ENCODE assay signal across 12 cellular contexts in genomic region chr14:91889477-91890211, GRCh38. TPM values are rescaled to one million over a fixed set of nuclear protein-coding genes. Genes with fewer than 3 reads are reported as not detected.
DNase-seq lines count a peak whose midpoint lies in the region; ATAC-seq, FAIRE-seq and TF ChIP-seq lines count a peak whose summit lies in the region.
"Had no signal": no experiment of that assay in that cellular context is flagged by ENCODE, and none has a peak within 500 bp of the region (broad histone marks: within the 10 kb centered on the region; RNA-seq: fewer than 3 reads in every experiment).

No MANE protein-coding gene starts in this region.

- H3K4me3 Mint-ChIP-seq in activated T-helper 17 cell treated with anti-CD3 and anti-CD28 coated beads, Interleukin-2, amount 50 U/mL, for 72 hours: no peak overlapping the region
- H3K4me3 Mint-ChIP-seq: HFFc6; T-helper 1 cell treated with Interleukin-12 subunit alpha and Interleukin-12 subunit beta and Interleukin-4 antibody, amounts not matched to agents 30 μg/mL and 1 μg/mL, for 36 hours had no signal

- H3K9me3 ChIP-seq in kidney (ENCODE audit: control insufficient read depth in 1 of 2, low read length in 2 of 2) (no peaks in the 10 kb centered on the region), small intestine (ENCODE audit: control insufficient read depth, low read depth) (no peaks in the 10 kb centered on the region)

- 14 to 51% (median 30%) methylated on average over 13 of the region's 13 CpGs for WGBS in small intestine, 3 donors

- H3K9me3 Mint-ChIP-seq in activated T-helper 17 cell treated with anti-CD3 and anti-CD28 coated beads, Interleukin-2, amount 50 U/mL, for 72 hours: no peaks in the 10 kb centered on the region
- H3K9me3 Mint-ChIP-seq: activated T-helper 2 cell treated with anti-CD3 and anti-CD28 coated beads, Interferon-gamma antibody, Interleukin-2, Interleukin-4, amounts not matched to agents 10 μg/mL and 5 μg/mL and 100 μg/mL, durations not matched to agents 14 hours and 24 hours and 36 hours; HFFc6; T-helper 1 cell treated with Interleukin-12 subunit alpha and Interleukin-12 subunit beta and Interleukin-4 antibody, amounts not matched to agents 30 μg/mL and 1 μg/mL, for 36 hours had no signal

- no peaks in the 10 kb centered on the region for H3K27me3 Mint-ChIP-seq in activated T-helper 17 cell treated with anti-CD3 and anti-CD28 coated beads, Interleukin-2, amount 50 U/mL, for 72 hours

- no peaks in the 10 kb centered on the region for H3K36me3 Mint-ChIP-seq in activated T-helper 17 cell treated with anti-CD3 and anti-CD28 coated beads, Interleukin-2, amount 50 U/mL, for 72 hours (ENCODE audit: low read depth)

- no peak for ATAC-seq in activated T-helper 17 cell treated with anti-CD3 and anti-CD28 coated beads, Interleukin-2, amount 50 U/mL, for 72 hours (replicated peaks)
- ATAC-seq in GM19397 (IDR thresholded peaks at IDR 0.05; ENCODE audit: unreplicated experiment): no peak

- CTCF ChIA-PET in HEK293T (lab: Yijun Ruan, JAX): no interaction called here

- intact Hi-C loops in kidney (cut with DNase I): no loop called here

- peak overlapping the region in 1 of 2 donors; percentile 24 for H3K27ac ChIP-seq in kidney (ENCODE audit: low read depth in 2 of 2, low read length in 2 of 2)
- H3K27ac ChIP-seq in small intestine (ENCODE audit: low read depth in 1 of 2, low read length in 1 of 2): peak overlapping the region in 1 of 2 donors; percentile 85

- H3K36me3 ChIP-seq in kidney (ENCODE audit: control insufficient read depth in 1 of 2, insufficient read depth in 2 of 2, low read length in 2 of 2): peaks cover 4 to 5% of the 10 kb centered on the region in 2 donors
- H3K36me3 ChIP-seq in small intestine (ENCODE audit: control insufficient read depth in 2 of 2, insufficient read depth in 2 of 2, low read length in 2 of 2): no peaks in the 10 kb centered on the region

- peaks cover 14% of the 10 kb centered on the region for H3K4me1 Mint-ChIP-seq in activated T-helper 17 cell treated with anti-CD3 and anti-CD28 coated beads, Interleukin-2, amount 50 U/mL, for 72 hours

- TF ChIP-seq CTCF in LNCaP clone FGC (IDR thresholded peaks at IDR 0.05; ENCODE audit: control insufficient read depth, extremely low read depth, insufficient read depth): no peak
- TF ChIP-seq CTCF in kidney (IDR thresholded peaks at IDR 0.05; ENCODE audit: borderline replicate concordance, extremely low read depth, insufficient read depth): no peak

- DNase-seq in LNCaP clone FGC (ENCODE audit: low read depth): peak; percentile 35
- peak; percentile 82 for DNase-seq in kidney
- peak; percentile 84 for DNase-seq in small intestine
- no peak for DNase-seq in HEK293T (ENCODE audit: extremely low spot score)
- DNase-seq in NOMO-1 treated with dmso at 0.1 percent for 144 hours (lab: John Stamatoyannopoulos, UW; ENCODE audit: unreplicated experiment): no peak
- no peak for DNase-seq in OCI-M1 (lab: John Stamatoyannopoulos, UW)
- DNase-seq: GDM1, HFFc6 had no signal

- H3K4me1 ChIP-seq in kidney (ENCODE audit: control insufficient read depth in 1 of 2, insufficient read depth in 1 of 2, low read depth in 1 of 2, low read length in 2 of 2) (peaks cover 17 to 18% of the 10 kb centered on the region in 2 donors), small intestine (ENCODE audit: control insufficient read depth in 2 of 2, insufficient read depth in 1 of 2, low read depth in 1 of 2, low read length in 1 of 2) (peaks cover 0 to 8% of the 10 kb centered on the region in 2 donors)

- no peak for FAIRE-seq in kidney (lab: Jason Lieb, UNC)
- FAIRE-seq in small intestine (lab: Jason Lieb, UNC): no peak

- H3K27ac Mint-ChIP-seq in activated T-helper 17 cell treated with anti-CD3 and anti-CD28 coated beads, Interleukin-2, amount 50 U/mL, for 72 hours: peak overlapping the region; percentile 71
- H3K27ac Mint-ChIP-seq: activated T-helper 2 cell treated with anti-CD3 and anti-CD28 coated beads, Interferon-gamma antibody, Interleukin-2, Interleukin-4, amounts not matched to agents 10 μg/mL and 5 μg/mL and 100 μg/mL, durations not matched to agents 14 hours and 24 hours and 36 hours; HFFc6; T-helper 1 cell treated with Interleukin-12 subunit alpha and Interleukin-12 subunit beta and Interleukin-4 antibody, amounts not matched to agents 30 μg/mL and 1 μg/mL, for 36 hours had no signal

- H3K27me3 ChIP-seq in small intestine (ENCODE audit: control insufficient read depth in 2 of 2, insufficient read depth in 2 of 2, low read length in 2 of 2): no peaks in the 10 kb centered on the region

- H3K9ac ChIP-seq in kidney (ENCODE audit: low read length in 2 of 2): no peak overlapping the region

- no peak overlapping the region for H3K4me3 ChIP-seq in LNCaP clone FGC (ENCODE audit: low read depth, low read length)
- no peak overlapping the region for H3K4me3 ChIP-seq in kidney (ENCODE audit: low read length in 2 of 2)
- no peak overlapping the region for H3K4me3 ChIP-seq in small intestine (ENCODE audit: low read depth in 1 of 2, low read length in 2 of 2)

- POLR2A ChIA-PET in HEK293T (lab: Yijun Ruan, JAX): no interaction called here

TF ChIP-seq in HEK293T, 16 proteins besides CTCF, POLR2A, EP300 and RAD21:
- TF ChIP-seq ARNT (IDR thresholded peaks at IDR 0.05) (no peak), FOXA1 (IDR thresholded peaks at IDR 0.05) (no peak), FOXK2 (IDR thresholded peaks at IDR 0.05) (no peak), PKNOX1 (IDR thresholded peaks at IDR 0.05) (no peak), SUZ12 (IDR thresholded peaks at IDR 0.05) (no peak)

RNA-seq across cellular contexts. Expression of gene TC2N, which starts 22.3 kb away (rescaled TPM):
- total RNA-seq in activated T-helper 17 cell treated with anti-CD3 and anti-CD28 coated beads, Interleukin-2, amount 50 U/mL, for 72 hours: 10 to 100 TPM; 39.2 to 81.2 TPM
- total RNA-seq in kidney: 39.7 TPM
- polyA plus RNA-seq in kidney (ENCODE audit: insufficient read depth, low read depth, low replicate concordance) (5.8 TPM), small intestine (10 to 100 TPM; 12.4 to 25.8 (median 15.0) TPM)

RNA-seq across cellular contexts. Expression of gene FBLN5, which starts 57.9 kb away (rescaled TPM):
- total RNA-seq in activated T-helper 17 cell treated with anti-CD3 and anti-CD28 coated beads, Interleukin-2, amount 50 U/mL, for 72 hours: 1 to 10 TPM; 1.4 to 7.6 TPM
- total RNA-seq in kidney: 99.0 TPM
- polyA plus RNA-seq in kidney (ENCODE audit: insufficient read depth, low read depth, low replicate concordance): 75.2 TPM
- polyA plus RNA-seq in small intestine: 10 to 100 TPM in 2 of 3 donors, 1 to 10 TPM in 1; 2.0 to 34.7 (median 11.1) TPM

Comparison
In these comparisons a context has a peak if more than half of its experiments do, and no peak if none do; other contexts are left out.
1. DNase-seq: peak in LNCaP clone FGC (single experiment), kidney (single experiment) and small intestine (single experiment); none in HEK293T (single experiment), NOMO-1 treated with dmso at 0.1 percent for 144 hours (single experiment) and OCI-M1 (single experiment).
2. RNA of gene FBLN5, which starts 57.9 kb away (total RNA-seq): 99.0 TPM in kidney (single experiment); 1.4 to 7.6 TPM in activated T-helper 17 cell treated with anti-CD3 and anti-CD28 coated beads, Interleukin-2, amount 50 U/mL, for 72 hours; every median in the first group is over 10 times any median in the second.